9 cellular contexts compared by ENCODE assay signal in the genomic region with DNA sequence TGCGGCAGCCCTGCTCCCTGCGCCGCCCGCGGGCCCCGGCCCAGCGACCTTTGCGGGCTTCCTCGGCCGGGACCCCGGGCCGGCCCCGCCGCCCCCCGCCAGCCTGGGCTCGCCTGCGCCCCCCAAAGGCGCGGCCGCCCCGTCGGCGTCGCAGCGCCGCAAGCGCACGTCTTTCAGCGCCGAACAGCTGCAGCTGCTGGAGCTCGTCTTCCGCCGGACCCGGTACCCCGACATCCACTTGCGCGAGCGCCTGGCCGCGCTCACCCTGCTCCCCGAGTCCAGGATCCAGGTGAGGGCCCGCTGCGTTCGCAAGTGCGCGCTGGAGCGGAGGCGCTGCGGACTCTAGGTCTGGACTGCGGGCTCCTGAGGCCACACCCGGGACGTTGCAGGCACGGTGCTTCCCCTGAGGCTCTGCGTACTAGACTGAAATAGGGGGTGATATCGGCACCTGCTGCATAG. TPM values are rescaled to one million over a fixed set of nuclear protein-coding genes. Genes with fewer than 3 reads are reported as not detected.
DNase-seq lines count a peak whose midpoint lies in the region; ATAC-seq and TF ChIP-seq lines count a peak whose summit lies in the region.
"Had no signal": no experiment of that assay in that cellular context is flagged by ENCODE, and none has a peak within 500 bp of the region (broad histone marks: within the 10 kb centered on the region; RNA-seq: fewer than 3 reads in every experiment).

No MANE protein-coding gene starts in this region.

- peak; percentile 71 for ATAC-seq in GM18502 (IDR thresholded peaks at IDR 0.05; ENCODE audit: poor library complexity, unreplicated experiment)
- ATAC-seq in HG02884 (IDR thresholded peaks at IDR 0.05; ENCODE audit: unreplicated experiment): peak; percentile 64
- ATAC-seq in effector memory CD8-positive, alpha-beta T cell (replicated peaks): peak; percentile 59
- no peak for ATAC-seq in left lobe of liver

- peaks cover 0 to 1% of the 10 kb centered on the region in 2 donors for H3K4me1 Mint-ChIP-seq in effector memory CD8-positive, alpha-beta T cell (ENCODE audit: low read depth in 2 of 2)
- peaks cover 10% of the 10 kb centered on the region for H3K4me1 Mint-ChIP-seq in neural progenitor cell

- no peaks in the 10 kb centered on the region for H3K9me3 ChIP-seq in Peyer's patch
- H3K9me3 ChIP-seq in neural progenitor cell (ENCODE audit: low read depth): no peaks in the 10 kb centered on the region

- peaks cover 4% of the 10 kb centered on the region for H4K20me1 ChIP-seq in neural progenitor cell (ENCODE audit: low read depth)

- TF ChIP-seq CTCF in AG09309 (IDR thresholded peaks at IDR 0.05; ENCODE audit: control insufficient read depth, insufficient read depth, low read depth, low read length, missing control alignments) (no peak), Peyer's patch (IDR thresholded peaks at IDR 0.05) (no peak), neural progenitor cell (IDR thresholded peaks at IDR 0.05) (peak; percentile 38)

- H3K27ac ChIP-seq in Peyer's patch: no peak overlapping the region
- H3K27ac ChIP-seq in neural progenitor cell: no peak overlapping the region

- peak overlapping the region; percentile 71 to 80 for H3K4me3 Mint-ChIP-seq in effector memory CD8-positive, alpha-beta T cell
- H3K4me3 Mint-ChIP-seq in neural progenitor cell: peak overlapping the region; percentile 85

- H3K27ac Mint-ChIP-seq in effector memory CD8-positive, alpha-beta T cell: no peak overlapping the region
- no peak overlapping the region for H3K27ac Mint-ChIP-seq in neural progenitor cell

- H3K36me3 Mint-ChIP-seq in effector memory CD8-positive, alpha-beta T cell (ENCODE audit: insufficient read depth): peaks cover 5% of the 10 kb centered on the region
- H3K36me3 Mint-ChIP-seq in neural progenitor cell: peaks cover 3% of the 10 kb centered on the region

- peak overlapping the region; percentile 94 for H3K4me2 ChIP-seq in neural progenitor cell

- H3K4me3 ChIP-seq in AG09309 (ENCODE audit: control insufficient read depth, low read depth, low read length): peak overlapping the region; percentile 27
- peak overlapping the region; percentile 9 to 59 (median 55) for H3K4me3 ChIP-seq in Peyer's patch
- H3K4me3 ChIP-seq in neural progenitor cell: peak overlapping the region; percentile 69

- H3K27me3 ChIP-seq in Peyer's patch: peaks cover 0 to 8% of the 10 kb centered on the region in 2 donors
- peaks cover 55% of the 10 kb centered on the region for H3K27me3 ChIP-seq in neural progenitor cell

- no peak overlapping the region for H3K9ac ChIP-seq in neural progenitor cell

- no peaks in the 10 kb centered on the region for H3K79me2 ChIP-seq in neural progenitor cell (ENCODE audit: low read depth)

- TF ChIP-seq POLR2A in Peyer's patch (IDR thresholded peaks at IDR 0.05): no peak

- no peaks in the 10 kb centered on the region for H3K36me3 ChIP-seq in Peyer's patch
- no peaks in the 10 kb centered on the region for H3K36me3 ChIP-seq in neural progenitor cell

- no peaks in the 10 kb centered on the region for H3K9me3 Mint-ChIP-seq in effector memory CD8-positive, alpha-beta T cell
- H3K9me3 Mint-ChIP-seq in neural progenitor cell: peaks cover 2% of the 10 kb centered on the region

- H2AFZ ChIP-seq in neural progenitor cell (replicated peaks): peak overlapping the region; percentile 99

- H3K4me1 ChIP-seq in Peyer's patch (peaks cover 0 to 11% (median 5%) of the 10 kb centered on the region in 4 donors), neural progenitor cell (peaks cover 7% of the 10 kb centered on the region)

- DNase-seq in AG09309 (ENCODE audit: low read depth) (no peak), Peyer's patch (peak in 2 of 3 donors; percentile 63 to 64), neural progenitor cell (ENCODE audit: low spot score) (peak; percentile 76), left lobe of liver (ENCODE audit: low spot score) (no peak), NCI-H1694 treated with DMSO at 0.1 percent for 48 hours (lab: John Stamatoyannopoulos, UW) (no peak)
- DNase-seq in effector memory CD8-positive, alpha-beta T cell: peak in 1 of 3 experiments; percentile 9

- peaks cover 31% of the 10 kb centered on the region for H3F3A ChIP-seq in neural progenitor cell (ENCODE audit: low read depth)

- H3K27me3 Mint-ChIP-seq in effector memory CD8-positive, alpha-beta T cell: peaks cover 26 to 48% of the 10 kb centered on the region in 2 donors
- H3K27me3 Mint-ChIP-seq in neural progenitor cell (ENCODE audit: insufficient read depth, low read depth): peaks cover 27% of the 10 kb centered on the region

RNA-seq across cellular contexts. Expression of a gene that starts 0.4 kb away (rescaled TPM):
- total RNA-seq in Peyer's patch (not detected), neural progenitor cell (ENCODE audit: low replicate concordance) (0.31 TPM in 1 of 2 replicates, not detected in the other), left lobe of liver (not detected)
- total RNA-seq: renal cortical epithelial cell had no signal

RNA-seq across cellular contexts. Expression of a gene that starts 37.3 kb away (rescaled TPM):
- total RNA-seq in Peyer's patch (10 to 100 TPM; 24.1 to 36.3 (median 32.8) TPM), neural progenitor cell (ENCODE audit: low replicate concordance) (23.4 and 32.3 TPM in 2 replicates), left lobe of liver (12.8 TPM)

Comparison
In these comparisons a context has a peak if more than half of its experiments do, and no peak if none do; other contexts are left out.
1. DNase-seq: peak in Peyer's patch (2 of 3) and neural progenitor cell (single experiment); none in AG09309 (single experiment), left lobe of liver (single experiment) and NCI-H1694 treated with DMSO at 0.1 percent for 48 hours (single experiment).
2. Peak in every context shown above with its lines, with median percentiles within 50 percentile points of each other: H3K4me3 ChIP-seq.